In the genomic region with DNA sequence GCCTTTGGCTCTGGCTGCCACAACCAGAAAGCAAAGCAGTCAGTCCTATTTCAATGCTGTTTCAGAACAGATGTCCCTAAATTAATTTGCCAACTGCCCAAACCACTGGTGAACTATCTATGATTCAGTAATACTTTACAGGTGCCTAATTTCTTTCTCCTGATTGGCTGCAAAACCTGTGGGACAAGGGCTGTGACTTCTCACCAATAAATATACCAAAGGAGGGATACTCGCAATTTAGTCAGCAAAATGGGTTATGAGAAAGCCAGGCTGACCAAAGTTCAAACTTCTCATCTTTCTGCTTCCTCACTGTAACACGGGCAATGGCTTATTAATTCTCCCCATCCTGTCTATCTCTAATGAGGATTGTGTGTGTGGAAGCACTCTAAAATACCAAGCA, we compare ENCODE assay signal across 12 cellular contexts. TPM values are rescaled to one million over a fixed set of nuclear protein-coding genes. Genes with fewer than 3 reads are reported as not detected.
DNase-seq lines count a peak whose midpoint lies in the region; ATAC-seq and TF ChIP-seq lines count a peak whose summit lies in the region.
"Had no signal": no experiment of that assay in that cellular context is flagged by ENCODE, and none has a peak within 500 bp of the region (broad histone marks: within the 10 kb centered on the region; RNA-seq: fewer than 3 reads in every experiment).

No MANE protein-coding gene starts in this region.

- 0 out of 2 replicates have a peak overlapping the region, but pooled peaks have one; percentile 1 for H3K9ac ChIP-seq in HCT116 (ENCODE audit: low read length)
- peak overlapping the region; percentile 0 for H3K9ac ChIP-seq in mesenchymal stem cell (ENCODE audit: low read length)

- H2AFZ ChIP-seq in HCT116 (ENCODE audit: low read depth, low read length, poor library complexity, severe bottlenecking), result no peak overlapping the region
- H2AFZ ChIP-seq in OCI-LY7 (ENCODE audit: low read length), result no peak overlapping the region
- no peak overlapping the region for H2AFZ ChIP-seq in mesenchymal stem cell (ENCODE audit: low read depth, low read length)

- WGBS in mesenchymal stem cell, result 100% methylated on average over 1 of the region's 2 CpGs

- H2AK5ac ChIP-seq in mesenchymal stem cell (ENCODE audit: low read length, severe bottlenecking), result no peak overlapping the region

- TF ChIP-seq CTCF in HCT116 (IDR thresholded peaks at IDR 0.05 in 2 of 3, conservative IDR thresholded peaks at IDR 0.05 in 1 of 3; ENCODE audit: borderline replicate concordance in 1 of 3, insufficient read depth in 1 of 3, low read depth in 2 of 3, low read length in 2 of 3), result no peak
- no peak for TF ChIP-seq CTCF in OCI-LY7 (conservative IDR thresholded peaks at IDR 0.05; ENCODE audit: low read length)
- TF ChIP-seq CTCF in ascending aorta (IDR thresholded peaks at IDR 0.05), result no peak

- no peak overlapping the region for H3K18ac ChIP-seq in mesenchymal stem cell (ENCODE audit: low read depth in 1 of 2, low read length in 2 of 2)

- H2BK5ac ChIP-seq in mesenchymal stem cell (ENCODE audit: low read depth, low read length, poor library complexity, severe bottlenecking), result no peak overlapping the region

- H3K79me2 ChIP-seq in HCT116 (ENCODE audit: insufficient read depth, low read length) (peaks cover 4% of the 10 kb centered on the region; the same call in 1 of the 2 replicates), OCI-LY7 (ENCODE audit: insufficient read depth, low read depth, low read length) (no peaks in the 10 kb centered on the region)

- no peak overlapping the region for H2BK120ac ChIP-seq in mesenchymal stem cell (ENCODE audit: low read depth, low read length)

- H4K8ac ChIP-seq in mesenchymal stem cell (ENCODE audit: low read length), result no peak overlapping the region

- H3K27ac ChIP-seq in HCT116 (ENCODE audit: low read depth, low read length), result no peak overlapping the region
- H3K27ac ChIP-seq in OCI-LY7 (ENCODE audit: low read depth, low read length, poor library complexity, severe bottlenecking), result peak overlapping the region; percentile 12
- H3K27ac ChIP-seq in ascending aorta, result peak overlapping the region; percentile 12 to 61
- no peak overlapping the region for H3K27ac ChIP-seq in mesenchymal stem cell (ENCODE audit: low read length, poor library complexity, severe bottlenecking)

- no peak for TF ChIP-seq RAD21 in HCT116 (IDR thresholded peaks at IDR 0.05; ENCODE audit: low read depth)

- H4K20me1 ChIP-seq in HCT116 (ENCODE audit: insufficient read depth) (no peaks in the 10 kb centered on the region), OCI-LY7 (ENCODE audit: insufficient read depth, low read length) (no peaks in the 10 kb centered on the region)

- CTCF ChIA-PET in HCT116 (lab: Charles Lee), result interaction anchor here (1.4 to 1.8 kb wide), 3 partner anchors 12 to 275 kb away, joined by 3 to 11 read pairs (median 6); no protein-coding TSS in a partner anchor
- CTCF ChIA-PET in OCI-LY7 (lab: Charles Lee; ENCODE audit: unreplicated experiment), result no interaction called here

- intact Hi-C loops in HCT116 (cut with micrococcal nuclease), result no loop called here
- intact Hi-C loops in OCI-LY7 (cut with micrococcal nuclease; ENCODE audit: unreplicated experiment), result loop anchor here (5.0 kb wide), 1 partner anchor 275 kb away; no protein-coding TSS in a partner anchor
- intact Hi-C loops in ascending aorta (cut with DNase I), result loop anchor here (5.0 kb wide), 1 partner anchor 275 kb away; no protein-coding TSS in a partner anchor

- no peak overlapping the region for H3K4ac ChIP-seq in mesenchymal stem cell (ENCODE audit: low read depth in 1 of 2, low read length in 2 of 2)

- no peak for DNase-seq in HCT116 (ENCODE audit: low read depth, low spot score)
- no peak for DNase-seq in OCI-LY7 (ENCODE audit: low spot score)
- no peak for DNase-seq in ascending aorta (ENCODE audit: low spot score in 2 of 2)
- no peak for DNase-seq in mesenchymal stem cell
- no peak for DNase-seq in ecto neural progenitor cell (ENCODE audit: low spot score)
- DNase-seq in DMS53 (lab: John Stamatoyannopoulos, UW), result no peak
- DNase-seq in NOMO-1 treated with DMSO at 0.1 percent for 48 hours (lab: John Stamatoyannopoulos, UW; ENCODE audit: unreplicated experiment), result no peak
- DNase-seq: NCI-H2081 treated with DMSO at 0.1 percent for 48 hours had no signal

- no peak overlapping the region for H3K14ac ChIP-seq in mesenchymal stem cell (ENCODE audit: low read length in 2 of 2)

- no peak overlapping the region for H2BK15ac ChIP-seq in mesenchymal stem cell (ENCODE audit: low read depth, poor library complexity, severe bottlenecking)

- no peak for ATAC-seq in HCT116

- POLR2A ChIA-PET in HCT116 (lab: Charles Lee), result no interaction called here
- POLR2A ChIA-PET in OCI-LY7 (lab: Charles Lee), result interaction anchor here (1.0 to 1.3 kb wide), 2 partner anchors 14 to 18 kb away, joined by 4 read pairs; no protein-coding TSS in a partner anchor

- no peak overlapping the region for H2BK12ac ChIP-seq in mesenchymal stem cell (ENCODE audit: low read length in 2 of 2)

- H3K79me1 ChIP-seq in mesenchymal stem cell (replicated peaks; ENCODE audit: low read length, poor library complexity, severe bottlenecking), result peaks cover 15% of the 10 kb centered on the region

- H3K9me3 ChIP-seq in HCT116 (ENCODE audit: control insufficient read depth in 1 of 2, insufficient read depth in 1 of 2, low read depth in 1 of 2, low read length in 2 of 2) (no peaks in the 10 kb centered on the region), OCI-LY7 (ENCODE audit: low read length) (no peaks in the 10 kb centered on the region), ascending aorta (no peaks in the 10 kb centered on the region), mesenchymal stem cell (ENCODE audit: control insufficient read depth, low read length) (no peaks in the 10 kb centered on the region)

- H3K9me2 ChIP-seq in HCT116 (ENCODE audit: insufficient read depth) (no peaks in the 10 kb centered on the region), OCI-LY7 (ENCODE audit: insufficient read depth, low read length) (no peaks in the 10 kb centered on the region)

- H4K91ac ChIP-seq in mesenchymal stem cell (ENCODE audit: low read length), result no peak overlapping the region

- RAD21 ChIA-PET in HCT116 (lab: Charles Lee; ENCODE audit: low non-redundant PET in 1 of 2, low total read pairs in 2 of 2, uncharacterized antibody in 2 of 2, unreplicated experiment in 2 of 2), result no interaction called here

- H3K4me1 ChIP-seq in HCT116 (ENCODE audit: control insufficient read depth in 1 of 2, insufficient read depth in 2 of 2, low read length in 2 of 2) (peaks cover 7 to 45% of the 10 kb centered on the region in 2 experiments), OCI-LY7 (ENCODE audit: insufficient read depth, low read length, poor library complexity, severe bottlenecking) (peaks cover 10% of the 10 kb centered on the region), ascending aorta (peaks cover 0 to 3% of the 10 kb centered on the region in 2 donors), mesenchymal stem cell (ENCODE audit: control insufficient read depth, insufficient read depth, low read depth, low read length) (peaks cover 1% of the 10 kb centered on the region)

- H3K36me3 ChIP-seq in HCT116 (ENCODE audit: control insufficient read depth in 1 of 2, insufficient read depth in 2 of 2, low read length in 2 of 2), result peaks cover 11 to 18% of the 10 kb centered on the region in 2 experiments; a peak in 3 of 4 replicates
- peaks cover 64% of the 10 kb centered on the region for H3K36me3 ChIP-seq in OCI-LY7 (ENCODE audit: insufficient read depth, low read length)
- H3K36me3 ChIP-seq in ascending aorta, result peaks cover 34 to 42% of the 10 kb centered on the region in 2 donors
- peaks cover 36 to 63% of the 10 kb centered on the region in 2 experiments for H3K36me3 ChIP-seq in mesenchymal stem cell (ENCODE audit: control insufficient read depth in 1 of 2, insufficient read depth in 2 of 2, low read depth in 1 of 2, low read length in 2 of 2)

- H3K27me3 ChIP-seq in HCT116 (ENCODE audit: insufficient read depth, low read length) (no peaks in the 10 kb centered on the region), ascending aorta (no peaks in the 10 kb centered on the region), mesenchymal stem cell (ENCODE audit: control insufficient read depth in 1 of 2, insufficient read depth in 1 of 2, low read length in 2 of 2) (no peaks in the 10 kb centered on the region)

- BruUV-seq in HCT116 (replicated peaks; lab: Mats Ljungman, UMichigan), result no TSS peak
- TSS peak; percentile 49 for BruUV-seq in OCI-LY7 (replicated peaks; lab: Mats Ljungman, UMichigan)

- H3K23ac ChIP-seq in mesenchymal stem cell (ENCODE audit: low read length in 2 of 2), result no peak overlapping the region

- no peak for TF ChIP-seq POLR2A in HCT116 (IDR thresholded peaks at IDR 0.05; ENCODE audit: borderline replicate concordance, extremely low read depth, insufficient read depth, insufficient read length)

- H3K4me2 ChIP-seq in HCT116 (ENCODE audit: low read length) (no peak overlapping the region), OCI-LY7 (ENCODE audit: low read length) (peak overlapping the region; percentile 49), mesenchymal stem cell (ENCODE audit: low read length, poor library complexity, severe bottlenecking) (no peak overlapping the region)

- H3K4me3 ChIP-seq in HCT116 (replicated peaks in 1 of 2; ENCODE audit: low read depth in 1 of 2, low read length in 2 of 2) (no peak overlapping the region), OCI-LY7 (ENCODE audit: low read depth, low read length, poor library complexity, severe bottlenecking) (no peak overlapping the region), ascending aorta (no peak overlapping the region), mesenchymal stem cell (ENCODE audit: insufficient read depth in 1 of 2, low read depth in 1 of 2, low read length in 2 of 2) (no peak overlapping the region)

RNA-seq across cellular contexts. Expression of a gene that starts 12.8 kb away (rescaled TPM):
- total RNA-seq in HCT116 (2021; ENCODE audit: unreplicated experiment), result 37.2 TPM
- 42.0 and 42.9 TPM in 2 replicates for polyA plus RNA-seq in HCT116 (2012)
- total RNA-seq in OCI-LY7 (2014; rRNA removed; shearing (Covaris generic)), result 17.5 and 18.1 TPM in 2 replicates
- total RNA-seq in OCI-LY7 (2022), result 43.7 and 46.6 TPM in 2 replicates
- 7.5 TPM for total RNA-seq in ascending aorta
- polyA plus RNA-seq in mesenchymal stem cell (2013, experiment 1 of 2), result 21.8 TPM
- polyA plus RNA-seq in mesenchymal stem cell (2013, experiment 2 of 2), result 21.8 TPM

RNA-seq across cellular contexts. Expression of a gene that starts 14.4 kb away (rescaled TPM):
- total RNA-seq in HCT116 (2021; ENCODE audit: unreplicated experiment), result 245 TPM
- 354 and 441 TPM in 2 replicates for polyA plus RNA-seq in HCT116 (2012)
- total RNA-seq in OCI-LY7 (2014; rRNA removed; shearing (Covaris generic)), result 0.75 and 0.95 TPM in 2 replicates
- 1.8 and 3.9 TPM in 2 replicates for total RNA-seq in OCI-LY7 (2022)
- total RNA-seq in ascending aorta, result 17.8 TPM
- 0.03 TPM for polyA plus RNA-seq in mesenchymal stem cell (2013, experiment 1 of 2)
- not detected for polyA plus RNA-seq in mesenchymal stem cell (2013, experiment 2 of 2)
- total RNA-seq: RPMI7951, SK-MEL-5 had no signal
- polyA plus RNA-seq: IgD-negative memory B cell had no signal

RNA-seq across cellular contexts. Expression of a gene that starts 22.9 kb away (rescaled TPM):
- total RNA-seq in HCT116 (2021; ENCODE audit: unreplicated experiment) (14.8 TPM), OCI-LY7 (2022) (15.2 and 17.4 TPM in 2 replicates), ascending aorta (2.0 TPM)
- 7.2 and 8.1 TPM in 2 replicates for polyA plus RNA-seq in HCT116 (2012)
- 9.2 and 13.8 TPM in 2 replicates for total RNA-seq in OCI-LY7 (2014; rRNA removed; shearing (Covaris generic))
- polyA plus RNA-seq in mesenchymal stem cell (2013, experiment 1 of 2), result 9.8 TPM
- 9.7 TPM for polyA plus RNA-seq in mesenchymal stem cell (2013, experiment 2 of 2)

RNA-seq across cellular contexts. Expression of a gene that starts 36.4 kb away (rescaled TPM):
- not detected for total RNA-seq in HCT116 (2021; ENCODE audit: unreplicated experiment)
- 0.11 TPM in 1 of 2 replicates, not detected in the other for polyA plus RNA-seq in HCT116 (2012)
- not detected in 2 replicates for total RNA-seq in OCI-LY7 (2014; rRNA removed; shearing (Covaris generic))
- not detected in 2 replicates for total RNA-seq in OCI-LY7 (2022)
- not detected for total RNA-seq in ascending aorta
- polyA plus RNA-seq in mesenchymal stem cell (2013, experiment 1 of 2), result not detected
- polyA plus RNA-seq in mesenchymal stem cell (2013, experiment 2 of 2), result not detected
- total RNA-seq: RPMI7951, SK-MEL-5, T-cell had no signal
- polyA plus RNA-seq: IgD-negative memory B cell had no signal

RNA-seq across cellular contexts. Expression of a gene that starts 44.2 kb away (rescaled TPM):
- total RNA-seq in HCT116 (2021; ENCODE audit: unreplicated experiment) (119 TPM), OCI-LY7 (2022) (96.0 and 106 TPM in 2 replicates), ascending aorta (19.2 TPM)
- 105 and 121 TPM in 2 replicates for polyA plus RNA-seq in HCT116 (2012)
- 65.7 and 89.3 TPM in 2 replicates for total RNA-seq in OCI-LY7 (2014; rRNA removed; shearing (Covaris generic))
- polyA plus RNA-seq in mesenchymal stem cell (2013, experiment 1 of 2), result 63.1 TPM
- polyA plus RNA-seq in mesenchymal stem cell (2013, experiment 2 of 2), result 62.9 TPM

Comparison
In these comparisons a context has a peak if more than half of its experiments do, and no peak if none do; other contexts are left out.
1. H3K27ac ChIP-seq: peak in OCI-LY7 (single experiment) and ascending aorta (2 of 2); none in HCT116 (single experiment) and mesenchymal stem cell (single experiment).
2. RNA of a gene that starts 14.4 kb away (total RNA-seq): 245 TPM in HCT116 (single experiment); 17.8 TPM in ascending aorta (single experiment) and 0.75 to 3.9 TPM in OCI-LY7; every median in the first group is over 10 times any median in the second.